In the genomic region with DNA sequence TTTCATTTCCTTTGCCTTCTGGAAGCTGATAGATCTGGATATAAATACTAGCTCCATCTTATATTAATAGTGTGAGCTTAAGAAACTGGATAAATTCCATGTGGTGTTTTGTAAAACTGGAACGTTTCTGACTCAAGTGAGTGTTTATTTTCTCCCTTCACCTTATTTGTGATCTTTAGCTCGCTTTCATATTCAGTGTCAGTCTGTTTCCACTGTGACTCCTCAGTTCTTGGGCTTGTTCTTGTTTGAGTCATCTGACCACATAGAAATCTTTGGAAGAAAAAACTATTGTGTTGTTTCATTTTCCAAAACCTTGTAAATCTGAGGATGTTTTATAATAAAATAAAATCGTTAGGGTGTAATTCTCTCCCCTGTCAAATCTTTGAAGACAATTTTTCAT, we compare ENCODE assay signal across 15 cellular contexts.
A peak's percentile ranks its signal among the peaks of the same experiment; 100 is the strongest.
DNase-seq lines count a peak whose midpoint lies in the region; ATAC-seq and TF ChIP-seq lines count a peak whose summit lies in the region.
"Had no signal": no experiment of that assay in that cellular context is flagged by ENCODE, and none has a peak within 500 bp of the region (broad histone marks: within the 10 kb centered on the region; RNA-seq: fewer than 3 reads in every experiment).

No MANE protein-coding gene starts in this region.

- ATAC-seq in heart right ventricle (no peak), HG03135 (IDR thresholded peaks at IDR 0.05; ENCODE audit: unreplicated experiment) (no peak)
- ATAC-seq: gastroesophageal sphincter had no signal

- WGBS in heart right ventricle, 2 donors = 57 to 72% methylated on average over 3 of the region's 3 CpGs

- in situ Hi-C loops in astrocyte of the spinal cord (cut with HindIII; ENCODE audit: low sequenced_read_pairs) = no loop called here

- H3K4me1 ChIP-seq in heart right ventricle = peaks cover 0 to 8% (median 0%) of the 10 kb centered on the region in 9 donors
- H3K4me1 ChIP-seq: gastroesophageal sphincter had no signal

- DNase-seq in AG08396 (ENCODE audit: low spot score) (peak; percentile 11), HT1080 (ENCODE audit: low read depth) (peak; percentile 73), astrocyte of the spinal cord (ENCODE audit: low read depth, low spot score) (peak; percentile 91), glomerular visceral epithelial cell (ENCODE audit: extremely low spot score) (peak; percentile 37), heart right ventricle (no peak), cerebellar cortex (ENCODE audit: low spot score) (no peak)
- no peak for DNase-seq in activated CD8-positive, alpha-beta memory T cell treated with anti-CD3 and anti-CD28 coated beads, Interleukin-2, amount 50 U/mL, for 48 hours
- DNase-seq: ACHN, cortex of kidney, islet precursor cell, NCI-H2029, NCI-H774 had no signal

- H3K4me3 ChIP-seq in astrocyte of the spinal cord (ENCODE audit: low read depth, low read length) (no peak overlapping the region), heart right ventricle (no peak overlapping the region)
- H3K4me3 ChIP-seq: gastroesophageal sphincter, tibial nerve had no signal

- no peaks in the 10 kb centered on the region for H3K36me3 ChIP-seq in heart right ventricle
- H3K36me3 ChIP-seq: gastroesophageal sphincter, tibial nerve had no signal

- TF ChIP-seq CTCF in astrocyte of the spinal cord (IDR thresholded peaks at IDR 0.05; ENCODE audit: low read depth, low read length) (no peak), heart right ventricle (IDR thresholded peaks at IDR 0.05) (no peak)

- no peaks in the 10 kb centered on the region for H3K9me3 ChIP-seq in heart right ventricle
- H3K9me3 ChIP-seq: gastroesophageal sphincter, tibial nerve had no signal

- H3K27ac ChIP-seq in heart right ventricle = no peak overlapping the region
- H3K27ac ChIP-seq: gastroesophageal sphincter had no signal

- intact Hi-C loops in heart right ventricle (cut with DNase I) = no loop called here

- H3K27me3 ChIP-seq in heart right ventricle = no peaks in the 10 kb centered on the region
- H3K27me3 ChIP-seq: gastroesophageal sphincter, tibial nerve had no signal

Comparison
In these comparisons a context has a peak if more than half of its experiments do, and no peak if none do; other contexts are left out.
1. DNase-seq: peak in AG08396 (single experiment), HT1080 (single experiment), astrocyte of the spinal cord (single experiment) and glomerular visceral epithelial cell (single experiment); none in heart right ventricle (0 of 2), cerebellar cortex (single experiment) and activated CD8-positive, alpha-beta memory T cell treated with anti-CD3 and anti-CD28 coated beads, Interleukin-2, amount 50 U/mL, for 48 hours (single experiment).